Comparison of ENCODE assay signal across 8 cellular contexts in the genomic region with DNA sequence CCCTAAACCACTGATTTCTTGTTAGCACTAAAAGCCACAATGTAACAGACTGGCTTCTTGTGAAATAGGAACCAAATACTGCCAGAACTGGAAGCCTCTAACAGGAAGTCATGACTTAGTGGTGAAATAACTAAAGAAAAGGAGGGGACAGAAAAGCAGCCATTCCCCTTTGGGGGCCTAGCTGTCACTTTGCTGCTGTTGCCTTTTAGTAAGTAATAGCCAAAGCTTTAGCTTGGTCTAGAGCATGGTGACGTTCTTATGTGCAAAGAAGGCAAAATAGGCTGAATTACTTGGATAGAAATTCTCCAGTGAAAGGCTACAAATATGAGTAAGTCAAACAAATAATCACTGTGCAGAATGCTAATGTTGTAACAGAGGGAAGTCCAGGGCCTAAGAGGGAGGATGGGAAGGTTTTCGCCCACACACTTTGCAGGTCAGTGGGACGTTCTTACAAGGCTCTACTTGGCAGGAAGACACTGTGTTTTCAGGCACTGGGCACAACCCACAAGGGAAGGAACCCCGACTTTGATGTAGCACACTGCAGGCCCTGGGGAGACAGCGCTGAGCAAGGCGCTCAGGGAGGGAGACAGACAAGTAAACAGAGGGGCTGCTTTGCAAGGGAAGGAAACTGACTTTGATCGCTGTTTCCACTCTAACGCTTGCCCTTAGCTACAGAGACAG. TPM values are rescaled to one million over a fixed set of nuclear protein-coding genes. Genes with fewer than 3 reads are reported as not detected.
DNase-seq lines count a peak whose midpoint lies in the region; ATAC-seq and TF ChIP-seq lines count a peak whose summit lies in the region.

No MANE protein-coding gene starts in this region.

- peaks cover 88% of the 10 kb centered on the region for H3K4me1 Mint-ChIP-seq in activated naive CD4-positive, alpha-beta T cell treated with anti-CD3 and anti-CD28 coated beads, Interleukin-2, amount 50 U/mL, for 24 hours
- H3K4me1 Mint-ChIP-seq in activated T-cell treated with anti-CD3 and anti-CD28 coated beads, Interleukin-2, amount 50 U/mL, for 72 hours (ENCODE audit: low read depth) = peaks cover 82% of the 10 kb centered on the region
- H3K4me1 Mint-ChIP-seq in stimulated activated naive CD8-positive, alpha-beta T cell treated with anti-CD3 and anti-CD28 coated beads, Interleukin-15, amount 100 ng/mL, for 72 hours = peaks cover 94% of the 10 kb centered on the region

- DNase-seq in activated naive CD4-positive, alpha-beta T cell treated with anti-CD3 and anti-CD28 coated beads, Interleukin-2, amount 50 U/mL, for 16 hours = no peak
- DNase-seq in activated T-cell treated with anti-CD3 and anti-CD28 coated beads, Interleukin-2, amount 50 U/mL, for 72 hours = peak in 1 of 2 donors; percentile 14
- no peak for DNase-seq in hepatocyte (ENCODE audit: low spot score)
- DNase-seq in stimulated activated naive CD8-positive, alpha-beta T cell treated with anti-CD3 and anti-CD28 coated beads, Interleukin-15, amount 100 ng/mL, for 72 hours = peak in 1 of 2 donors; percentile 26

- peak overlapping the region; percentile 65 for H3K27ac ChIP-seq in hepatocyte

- no peaks in the 10 kb centered on the region for H3K9me2 ChIP-seq in hepatocyte (replicated peaks; ENCODE audit: insufficient read depth)

- no peaks in the 10 kb centered on the region for H3K36me3 ChIP-seq in hepatocyte (replicated peaks; ENCODE audit: insufficient read depth, low read depth)

- no peak overlapping the region for H2AFZ ChIP-seq in hepatocyte

- TF ChIP-seq CTCF in hepatocyte (IDR thresholded peaks at IDR 0.05; ENCODE audit: poor library complexity) = no peak

- no peaks in the 10 kb centered on the region for H4K20me1 ChIP-seq in hepatocyte (ENCODE audit: insufficient read depth, poor library complexity, severe bottlenecking)

- WGBS in hepatocyte (ENCODE audit: low lambda C conversion rate, missing lambda C conversion rate) = 65% methylated on average over 8 of the region's 8 CpGs

- H3K27ac Mint-ChIP-seq in activated naive CD4-positive, alpha-beta T cell treated with anti-CD3 and anti-CD28 coated beads, Interleukin-2, amount 50 U/mL, for 24 hours = peak overlapping the region; percentile 89
- peak overlapping the region; percentile 96 for H3K27ac Mint-ChIP-seq in activated T-cell treated with anti-CD3 and anti-CD28 coated beads, Interleukin-2, amount 50 U/mL, for 72 hours
- peak overlapping the region; percentile 92 to 94 for H3K27ac Mint-ChIP-seq in stimulated activated naive CD8-positive, alpha-beta T cell treated with anti-CD3 and anti-CD28 coated beads, Interleukin-15, amount 100 ng/mL, for 72 hours

- no peak overlapping the region for H3K4me3 ChIP-seq in hepatocyte

- H3K4me1 ChIP-seq in hepatocyte (ENCODE audit: insufficient read depth) = peaks cover 8% of the 10 kb centered on the region

- H3K27me3 Mint-ChIP-seq in activated naive CD4-positive, alpha-beta T cell treated with anti-CD3 and anti-CD28 coated beads, Interleukin-2, amount 50 U/mL, for 24 hours = no peaks in the 10 kb centered on the region
- H3K27me3 Mint-ChIP-seq in activated T-cell treated with anti-CD3 and anti-CD28 coated beads, Interleukin-2, amount 50 U/mL, for 72 hours (ENCODE audit: low read depth) = peaks cover 36% of the 10 kb centered on the region
- H3K27me3 Mint-ChIP-seq in stimulated activated naive CD8-positive, alpha-beta T cell treated with anti-CD3 and anti-CD28 coated beads, Interleukin-15, amount 100 ng/mL, for 72 hours = no peaks in the 10 kb centered on the region

- no peaks in the 10 kb centered on the region for H3K27me3 ChIP-seq in hepatocyte

- H3K79me2 ChIP-seq in hepatocyte = no peaks in the 10 kb centered on the region

- peak; percentile 42 to 50 for ATAC-seq in activated T-cell treated with anti-CD3 and anti-CD28 coated beads, Interleukin-2, amount 50 U/mL, for 72 hours (replicated peaks in 1 of 2)
- ATAC-seq in stimulated activated naive CD8-positive, alpha-beta T cell treated with anti-CD3 and anti-CD28 coated beads, Interleukin-15, amount 100 ng/mL, for 72 hours = peak; percentile 75
- ATAC-seq in GM18519 (IDR thresholded peaks at IDR 0.05; ENCODE audit: low FRiP score, unreplicated experiment) (no peak), GM18520 (IDR thresholded peaks at IDR 0.05; ENCODE audit: unreplicated experiment) (no peak), HG03175 (IDR thresholded peaks at IDR 0.05; ENCODE audit: unreplicated experiment) (no peak)

- H3K4me3 Mint-ChIP-seq in activated naive CD4-positive, alpha-beta T cell treated with anti-CD3 and anti-CD28 coated beads, Interleukin-2, amount 50 U/mL, for 24 hours = peak overlapping the region; percentile 68
- peak overlapping the region; percentile 73 to 74 for H3K4me3 Mint-ChIP-seq in activated T-cell treated with anti-CD3 and anti-CD28 coated beads, Interleukin-2, amount 50 U/mL, for 72 hours
- H3K4me3 Mint-ChIP-seq in stimulated activated naive CD8-positive, alpha-beta T cell treated with anti-CD3 and anti-CD28 coated beads, Interleukin-15, amount 100 ng/mL, for 72 hours = peak overlapping the region; percentile 76 to 82

- H3K9me3 Mint-ChIP-seq in activated naive CD4-positive, alpha-beta T cell treated with anti-CD3 and anti-CD28 coated beads, Interleukin-2, amount 50 U/mL, for 24 hours = no peaks in the 10 kb centered on the region
- H3K9me3 Mint-ChIP-seq in activated T-cell treated with anti-CD3 and anti-CD28 coated beads, Interleukin-2, amount 50 U/mL, for 72 hours = no peaks in the 10 kb centered on the region
- H3K9me3 Mint-ChIP-seq in stimulated activated naive CD8-positive, alpha-beta T cell treated with anti-CD3 and anti-CD28 coated beads, Interleukin-15, amount 100 ng/mL, for 72 hours = no peaks in the 10 kb centered on the region

- H3K9me3 ChIP-seq in hepatocyte (ENCODE audit: low read depth) = no peaks in the 10 kb centered on the region

- H3K4me2 ChIP-seq in hepatocyte = no peak overlapping the region

- no peaks in the 10 kb centered on the region for H3K36me3 Mint-ChIP-seq in activated naive CD4-positive, alpha-beta T cell treated with anti-CD3 and anti-CD28 coated beads, Interleukin-2, amount 50 U/mL, for 24 hours
- H3K36me3 Mint-ChIP-seq in activated T-cell treated with anti-CD3 and anti-CD28 coated beads, Interleukin-2, amount 50 U/mL, for 72 hours (ENCODE audit: insufficient read depth in 2 of 2) = peaks cover 0 to 5% of the 10 kb centered on the region in 2 donors

RNA-seq across cellular contexts. Expression of a gene that starts 16.6 kb away (rescaled TPM):
- 1 to 10 TPM; 6.2 to 8.4 TPM for total RNA-seq in activated T-cell treated with anti-CD3 and anti-CD28 coated beads, Interleukin-2, amount 50 U/mL, for 72 hours
- 0.44 and 0.50 TPM in 2 replicates for total RNA-seq in hepatocyte
- polyA plus RNA-seq in hepatocyte = 0.21 and 0.50 TPM in 2 replicates

RNA-seq across cellular contexts. Expression of a gene that starts 28.4 kb away (rescaled TPM):
- 100 to 1,000 TPM in 1 of 2 donors, 10 to 100 TPM in 1; 92.7 to 111 TPM for total RNA-seq in activated T-cell treated with anti-CD3 and anti-CD28 coated beads, Interleukin-2, amount 50 U/mL, for 72 hours
- total RNA-seq in hepatocyte = 27.8 and 32.1 TPM in 2 replicates
- polyA plus RNA-seq in hepatocyte = 38.9 and 43.0 TPM in 2 replicates

Comparison
In these comparisons a context has a peak if more than half of its experiments do, and no peak if none do; other contexts are left out.
1. ATAC-seq: peak in activated T-cell treated with anti-CD3 and anti-CD28 coated beads, Interleukin-2, amount 50 U/mL, for 72 hours (2 of 2) and stimulated activated naive CD8-positive, alpha-beta T cell treated with anti-CD3 and anti-CD28 coated beads, Interleukin-15, amount 100 ng/mL, for 72 hours (single experiment); none in GM18519 (single experiment), GM18520 (single experiment) and HG03175 (single experiment).
2. Peak in every context shown above with its lines, with median percentiles within 50 percentile points of each other: H3K27ac Mint-ChIP-seq and H3K4me3 Mint-ChIP-seq.